ENCODE assay signal across 20 cellular contexts in the genomic region with DNA sequence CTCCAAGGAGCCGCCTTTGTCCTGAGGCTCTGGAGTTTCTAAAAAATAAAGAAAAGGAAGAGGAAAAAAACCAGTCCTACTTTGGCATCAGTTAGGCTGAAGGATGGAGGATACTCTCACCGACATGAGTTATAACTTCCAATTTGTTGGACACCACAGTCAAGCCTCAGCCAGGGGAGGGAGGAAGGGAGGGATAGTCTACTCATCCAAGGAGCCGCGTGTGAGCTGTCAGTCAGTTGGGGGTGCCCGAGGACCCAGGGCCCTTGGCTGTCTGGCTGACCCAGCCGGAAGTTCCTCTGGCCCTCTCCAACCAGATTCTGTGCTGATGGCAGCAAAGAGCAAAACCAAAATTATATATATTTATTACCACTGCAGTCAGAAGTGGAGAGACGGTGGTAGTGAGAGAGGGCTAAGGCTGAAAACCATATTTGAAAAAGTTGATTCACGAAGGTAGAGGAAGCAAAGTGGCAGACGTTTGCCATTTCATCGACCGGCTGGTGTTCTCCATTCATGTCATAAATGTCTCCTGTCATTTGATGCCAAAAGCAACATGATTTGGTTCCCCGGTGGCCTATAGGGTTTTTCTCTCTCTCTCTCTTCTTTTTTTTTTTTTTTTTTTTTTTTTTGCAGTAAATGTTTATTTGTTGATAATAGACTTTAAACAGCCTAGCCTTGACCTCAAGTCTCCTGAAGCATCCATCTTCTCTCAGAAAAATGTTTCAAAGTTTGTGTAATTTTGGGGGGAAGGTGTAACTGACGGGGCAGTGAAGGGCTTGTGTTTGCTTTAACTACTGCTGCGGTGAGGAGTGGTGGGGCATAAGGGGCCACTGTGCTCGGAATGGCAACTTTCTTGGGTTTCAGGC. TPM values are rescaled to one million over a fixed set of nuclear protein-coding genes. Genes with fewer than 3 reads are reported as not detected.
"Had no signal": no experiment of that assay in that cellular context is flagged by ENCODE, and none has a peak within 500 bp of the region (broad histone marks: within the 10 kb centered on the region; RNA-seq: fewer than 3 reads in every experiment).

No MANE protein-coding gene starts in this region.

- H3K4me3 Mint-ChIP-seq: activated CD4-positive, alpha-beta T cell treated with anti-CD3 and anti-CD28 coated beads, Interleukin-2, amount 10 ng/mL, durations not matched to agents 24 days and 14 days; activated CD8-positive, alpha-beta T cell treated with anti-CD3 and anti-CD28 coated beads, Interleukin-2, amount 10 ng/mL, durations not matched to agents 7 days and 5 days; activated naive CD4-positive, alpha-beta T cell treated with anti-CD3 and anti-CD28 coated beads for 36 hours; activated T-cell treated with anti-CD3 and anti-CD28 coated beads, Interleukin-2, amount 50 U/mL, for 24 hours had no signal

- H3K79me2 ChIP-seq: parathyroid adenoma had no signal

- H2AFZ ChIP-seq: parathyroid adenoma had no signal

- H3K27ac ChIP-seq: esophagus muscularis mucosa, neutrophil, parathyroid adenoma, spleen, tibial artery had no signal

- H3K4me1 ChIP-seq: parathyroid adenoma had no signal

- H3K9me3 Mint-ChIP-seq: activated CD4-positive, alpha-beta T cell treated with anti-CD3 and anti-CD28 coated beads, Interleukin-2, amount 10 ng/mL, durations not matched to agents 24 days and 14 days; activated naive CD4-positive, alpha-beta T cell treated with anti-CD3 and anti-CD28 coated beads for 36 hours; activated T-cell treated with anti-CD3 and anti-CD28 coated beads, Interleukin-2, amount 50 U/mL, for 24 hours had no signal

- H3K9me3 ChIP-seq: esophagus muscularis mucosa, neutrophil, spleen, tibial artery had no signal

- H3K36me3 ChIP-seq: esophagus muscularis mucosa, neutrophil, spleen, tibial artery had no signal

- H3K27ac Mint-ChIP-seq: activated CD4-positive, alpha-beta T cell treated with anti-CD3 and anti-CD28 coated beads, Interleukin-2, amount 10 ng/mL, durations not matched to agents 24 days and 14 days; activated CD8-positive, alpha-beta T cell treated with anti-CD3 and anti-CD28 coated beads, Interleukin-2, amount 10 ng/mL, durations not matched to agents 7 days and 5 days; activated naive CD4-positive, alpha-beta T cell treated with anti-CD3 and anti-CD28 coated beads for 36 hours; activated T-cell treated with anti-CD3 and anti-CD28 coated beads, Interleukin-2, amount 50 U/mL, for 24 hours had no signal

- H3K4me3 ChIP-seq: esophagus muscularis mucosa, lung, spleen, tibial artery had no signal

- DNase-seq: activated CD4-positive, alpha-beta T cell treated with anti-CD3 and anti-CD28 coated beads, Interleukin-2, amount 10 ng/mL, durations not matched to agents 24 days and 14 days; activated CD8-positive, alpha-beta T cell treated with anti-CD3 and anti-CD28 coated beads, Interleukin-2, amount 10 ng/mL, durations not matched to agents 7 days and 5 days; activated naive CD4-positive, alpha-beta T cell treated with anti-CD3 and anti-CD28 coated beads for 36 hours; activated T-cell treated with anti-CD3 and anti-CD28 coated beads, Interleukin-2, amount 50 U/mL, for 24 hours; cerebellar nuclear complex; effector CD8-positive, alpha-beta T cell; hippocampal formation; spleen; stimulated activated naive CD4-positive, alpha-beta T cell treated with Interleukin-2 at 50 U/mL for 16 hours; substantia nigra; T-helper 1 cell; T1000; tibial artery had no signal

RNA-seq across cellular contexts. Expression of gene LMX1B, which starts 7.6 kb away (rescaled TPM):
- total RNA-seq: activated CD4-positive, alpha-beta T cell treated with anti-CD3 and anti-CD28 coated beads, Interleukin-2, amount 10 ng/mL, durations not matched to agents 24 days and 14 days; activated CD8-positive, alpha-beta T cell treated with anti-CD3 and anti-CD28 coated beads, Interleukin-2, amount 10 ng/mL, durations not matched to agents 7 days and 5 days; activated naive CD4-positive, alpha-beta T cell treated with anti-CD3 and anti-CD28 coated beads for 36 hours; left lobe of liver; myocyte had no signal
- polyA plus RNA-seq: aorta had no signal
